8 cellular contexts compared by ENCODE assay signal in genomic region chr4:184983660-184984356, GRCh38. TPM values are rescaled to one million over a fixed set of nuclear protein-coding genes. Genes with fewer than 3 reads are reported as not detected.
DNase-seq lines count a peak whose midpoint lies in the region; ATAC-seq and TF ChIP-seq lines count a peak whose summit lies in the region.

No MANE protein-coding gene starts in this region.

- no peaks in the 10 kb centered on the region for H3K4me1 Mint-ChIP-seq in activated naive CD8-positive, alpha-beta T cell treated with anti-CD3 and anti-CD28 coated beads, Interleukin-2, amount 50 U/mL, for 24 hours

- H3K27ac Mint-ChIP-seq in activated naive CD8-positive, alpha-beta T cell treated with anti-CD3 and anti-CD28 coated beads, Interleukin-2, amount 50 U/mL, for 24 hours: no peak overlapping the region

- H3K9me3 ChIP-seq in DOHH2 (ENCODE audit: control insufficient read depth, insufficient read depth, low read length): no peaks in the 10 kb centered on the region

- TF ChIP-seq CTCF in DOHH2 (IDR thresholded peaks at IDR 0.05; ENCODE audit: low read depth, low read length, poor library complexity, severe bottlenecking): peak; percentile 61

- no peaks in the 10 kb centered on the region for H3K27me3 Mint-ChIP-seq in activated naive CD8-positive, alpha-beta T cell treated with anti-CD3 and anti-CD28 coated beads, Interleukin-2, amount 50 U/mL, for 24 hours

- H3K4me3 ChIP-seq in DOHH2 (ENCODE audit: low read length): peak overlapping the region; percentile 57

- H3K27ac ChIP-seq in DOHH2 (ENCODE audit: low read depth, low read length): no peak overlapping the region

- no peaks in the 10 kb centered on the region for H3K9me2 ChIP-seq in DOHH2 (replicated peaks; ENCODE audit: control insufficient read depth, low read length)

- H3F3A ChIP-seq in DOHH2 (ENCODE audit: control insufficient read depth, insufficient read depth): peaks cover 6% of the 10 kb centered on the region; the same call in 1 of the 2 replicates

- H3K36me3 ChIP-seq in DOHH2 (ENCODE audit: control insufficient read depth, low read length): no peaks in the 10 kb centered on the region

- H3K79me2 ChIP-seq in DOHH2 (ENCODE audit: control insufficient read depth, low read length): no peaks in the 10 kb centered on the region

- H3K36me3 Mint-ChIP-seq in activated naive CD8-positive, alpha-beta T cell treated with anti-CD3 and anti-CD28 coated beads, Interleukin-2, amount 50 U/mL, for 24 hours (ENCODE audit: low read depth): no peaks in the 10 kb centered on the region

- H3K4me2 ChIP-seq in DOHH2 (ENCODE audit: low read length): peak overlapping the region; percentile 62

- no peak overlapping the region for H3K4me3 Mint-ChIP-seq in activated naive CD8-positive, alpha-beta T cell treated with anti-CD3 and anti-CD28 coated beads, Interleukin-2, amount 50 U/mL, for 24 hours

- peaks cover 17% of the 10 kb centered on the region for H3K4me1 ChIP-seq in DOHH2 (ENCODE audit: control insufficient read depth, low read length)

- ATAC-seq in GM21717 (IDR thresholded peaks at IDR 0.05; ENCODE audit: unreplicated experiment): peak; percentile 83
- peak; percentile 47 for ATAC-seq in activated naive CD8-positive, alpha-beta T cell treated with anti-CD3 and anti-CD28 coated beads, Interleukin-2, amount 50 U/mL, for 24 hours

- peak; percentile 51 to 68 for DNase-seq in Kasumi-1 (lab: John Stamatoyannopoulos, UW)
- peak; percentile 85 for DNase-seq in SK-N-DZ (ENCODE audit: low spot score)
- DNase-seq in activated naive CD8-positive, alpha-beta T cell treated with anti-CD3 and anti-CD28 coated beads, Interleukin-2, amount 50 U/mL, for 24 hours: peak; percentile 67
- DNase-seq in iPS-NIHi11 (ENCODE audit: low spot score): peak; percentile 92
- peak; percentile 50 to 68 for DNase-seq in stimulated activated CD4-positive, alpha-beta T cell treated with anti-CD3 and anti-CD28 coated beads, Interleukin-1b, Interleukin-23, amount 100 ng/mL, for 4 hours (ENCODE audit: low read depth in 2 of 2)
- DNase-seq in DMS79 treated with DMSO at 0.1 percent for 48 hours (lab: John Stamatoyannopoulos, UW): no peak

- H3K9me3 Mint-ChIP-seq in activated naive CD8-positive, alpha-beta T cell treated with anti-CD3 and anti-CD28 coated beads, Interleukin-2, amount 50 U/mL, for 24 hours: no peaks in the 10 kb centered on the region

- H4K20me1 ChIP-seq in DOHH2 (ENCODE audit: control insufficient read depth, insufficient read depth, low read depth, low read length): no peaks in the 10 kb centered on the region

- H3K27me3 ChIP-seq in DOHH2 (ENCODE audit: control insufficient read depth, low read length): no peaks in the 10 kb centered on the region; the same call in 1 of the 2 replicates

RNA-seq across cellular contexts. Expression of gene HELT, which starts 34.5 kb away (rescaled TPM):
- polyA plus RNA-seq in SK-N-DZ (2014; cell fraction: cytosol; rRNA removed): not detected in 2 replicates
- polyA plus RNA-seq in SK-N-DZ (2014; cell fraction: nucleus; rRNA removed): not detected in 2 replicates
